In genomic region chr1:103250441-103250861, GRCh38 we compare ENCODE assay signal across 15 cellular contexts.
DNase-seq lines count a peak whose midpoint lies in the region; ATAC-seq and TF ChIP-seq lines count a peak whose summit lies in the region.
"Had no signal": no experiment of that assay in that cellular context is flagged by ENCODE, and none has a peak within 500 bp of the region (broad histone marks: within the 10 kb centered on the region; RNA-seq: fewer than 3 reads in every experiment).

No MANE protein-coding gene starts in this region.

- BruUV-seq in A673 (replicated peaks; lab: Mats Ljungman, UMichigan) (no TSS peak), PC-3 (replicated peaks; lab: Mats Ljungman, UMichigan) (no TSS peak)

- H3K9ac ChIP-seq in PC-3 (ENCODE audit: low read length), result no peak overlapping the region

- H3F3A ChIP-seq in PC-3 (ENCODE audit: low read length, unreplicated experiment), result no peaks in the 10 kb centered on the region

- H3K79me2 ChIP-seq in PC-3 (ENCODE audit: low read length), result no peaks in the 10 kb centered on the region

- no peak overlapping the region for H3K4me3 ChIP-seq in A673 (ENCODE audit: low read depth, low read length, poor library complexity, severe bottlenecking)
- H3K4me3 ChIP-seq in PC-3 (ENCODE audit: low read length), result no peak overlapping the region
- H3K4me3 ChIP-seq in spleen, result no peak overlapping the region
- H3K4me3 ChIP-seq: ascending aorta, prostate gland had no signal

- POLR2A ChIA-PET in A673 (lab: Charles Lee; ENCODE audit: low non-redundant PET) (no interaction called here), PC-3 (lab: Charles Lee; ENCODE audit: unreplicated experiment) (no interaction called here)

- TF ChIP-seq POLR2A in spleen (IDR thresholded peaks at IDR 0.05), result no peak

- ATAC-seq in PC-3 (no peak), HG02981 (IDR thresholded peaks at IDR 0.05; ENCODE audit: unreplicated experiment) (no peak)
- ATAC-seq: activated CD8-positive, alpha-beta memory T cell treated with anti-CD3 and anti-CD28 coated beads, Interleukin-2, amount 10 ng/mL, durations not matched to agents 7 days and 5 days had no signal

- H3K36me3 ChIP-seq in A673 (ENCODE audit: insufficient read depth, low read length, poor library complexity, severe bottlenecking) (no peaks in the 10 kb centered on the region), PC-3 (ENCODE audit: low read depth, low read length) (no peaks in the 10 kb centered on the region), spleen (no peaks in the 10 kb centered on the region)
- H3K36me3 ChIP-seq: ascending aorta, prostate gland had no signal

- H3K27ac ChIP-seq in A673 (ENCODE audit: low read depth, low read length, poor library complexity, severe bottlenecking) (peak overlapping the region; percentile 75), PC-3 (ENCODE audit: low read length) (no peak overlapping the region), spleen (no peak overlapping the region)
- H3K27ac ChIP-seq: ascending aorta, prostate gland had no signal

- WGBS in spleen, 5 donors, result 45 to 58% (median 56%) methylated on average over 3 of the region's 3 CpGs

- no peak overlapping the region for H3K4me2 ChIP-seq in PC-3 (ENCODE audit: low read length)

- peaks cover 7% of the 10 kb centered on the region for H3K4me1 ChIP-seq in A673 (ENCODE audit: insufficient read depth, low read length, poor library complexity, severe bottlenecking)
- no peaks in the 10 kb centered on the region for H3K4me1 ChIP-seq in PC-3 (ENCODE audit: insufficient read depth, low read length)
- H3K4me1 ChIP-seq in spleen, result no peaks in the 10 kb centered on the region
- H3K4me1 ChIP-seq: ascending aorta, prostate gland had no signal

- H4K20me1 ChIP-seq in PC-3 (ENCODE audit: low read length), result no peaks in the 10 kb centered on the region

- H3K9me2 ChIP-seq in PC-3 (replicated peaks; ENCODE audit: low read length), result no peaks in the 10 kb centered on the region

- H3K9me3 ChIP-seq in A673 (ENCODE audit: low read depth, low read length, poor library complexity, severe bottlenecking) (no peaks in the 10 kb centered on the region), PC-3 (ENCODE audit: low read length) (no peaks in the 10 kb centered on the region), spleen (no peaks in the 10 kb centered on the region)
- H3K9me3 ChIP-seq: ascending aorta, prostate gland had no signal

- DNase-seq in A673 (ENCODE audit: low spot score), result peak; percentile 90
- peak; percentile 35 for DNase-seq in HT1080 (ENCODE audit: low read depth)
- peak; percentile 57 for DNase-seq in astrocyte of the hippocampus (ENCODE audit: low read depth, low spot score)
- peak; percentile 15 for DNase-seq in left kidney (ENCODE audit: low read depth, low spot score)
- DNase-seq in PC-3, result no peak
- no peak for DNase-seq in NCI-H2196 (lab: John Stamatoyannopoulos, UW; ENCODE audit: unreplicated experiment)
- DNase-seq in spleen, result no peak
- DNase-seq: activated CD8-positive, alpha-beta memory T cell treated with anti-CD3 and anti-CD28 coated beads, Interleukin-2, amount 10 ng/mL, durations not matched to agents 7 days and 5 days; GDM1; NCI-H1105 treated with DMSO at 0.1 percent for 48 hours; substantia nigra; T-helper 2 cell had no signal

- CTCF ChIA-PET in A673 (lab: Charles Lee), result interaction anchor here (0.6 kb wide), 1 partner anchor 88 kb away, joined by 8 read pairs; no protein-coding TSS in a partner anchor
- CTCF ChIA-PET in PC-3 (lab: Charles Lee), result no interaction called here

- no peaks in the 10 kb centered on the region for H3K27me3 ChIP-seq in A673 (replicated peaks; ENCODE audit: insufficient read depth, low read depth, low read length, poor library complexity)
- H3K27me3 ChIP-seq in PC-3 (ENCODE audit: low read length), result peaks cover 12% of the 10 kb centered on the region; the same call in 1 of the 2 replicates
- H3K27me3 ChIP-seq in spleen (replicated peaks in 1 of 7), result no peaks in the 10 kb centered on the region
- H3K27me3 ChIP-seq: ascending aorta had no signal

- H2AFZ ChIP-seq in PC-3 (ENCODE audit: low read length), result no peak overlapping the region

- TF ChIP-seq CTCF in A673 (conservative IDR thresholded peaks at IDR 0.05; ENCODE audit: low read depth, low read length) (no peak), PC-3 (conservative IDR thresholded peaks at IDR 0.05; ENCODE audit: low read depth, low read length) (no peak), spleen (IDR thresholded peaks at IDR 0.05 in 8 of 11, conservative IDR thresholded peaks at IDR 0.05 in 3 of 11) (no peak)

- intact Hi-C loops in A673 (cut with micrococcal nuclease; ENCODE audit: unreplicated experiment), result no loop called here
- intact Hi-C loops in PC-3 (cut with micrococcal nuclease), result no loop called here
- intact Hi-C loops in spleen (cut with DNase I; ENCODE audit: low total_unique reads), result no loop called here

Comparison
In these comparisons a context has a peak if more than half of its experiments do, and no peak if none do; other contexts are left out.
1. DNase-seq: peak in A673 (single experiment), HT1080 (single experiment), astrocyte of the hippocampus (single experiment) and left kidney (single experiment); none in PC-3 (single experiment), NCI-H2196 (single experiment) and spleen (single experiment).